Comparison of ENCODE assay signal across 25 cellular contexts in genomic region chr6:128464790-128465189, GRCh38. TPM values are rescaled to one million over a fixed set of nuclear protein-coding genes. Genes with fewer than 3 reads are reported as not detected.
DNase-seq lines count a peak whose midpoint lies in the region; ATAC-seq and TF ChIP-seq lines count a peak whose summit lies in the region.
"Had no signal": no experiment of that assay in that cellular context is flagged by ENCODE, and none has a peak within 500 bp of the region (broad histone marks: within the 10 kb centered on the region; RNA-seq: fewer than 3 reads in every experiment).

No MANE protein-coding gene starts in this region.

- H3K27me3 Mint-ChIP-seq in Calu3 (ENCODE audit: unreplicated experiment): no peaks in the 10 kb centered on the region

- no peak overlapping the region for H3K56ac ChIP-seq in mesendoderm (ENCODE audit: low read length)

- H3K23ac ChIP-seq in mesendoderm (ENCODE audit: low read length): no peak overlapping the region

- intact Hi-C loops in Calu3 (cut with micrococcal nuclease; ENCODE audit: unreplicated experiment): loop anchor here (5.0 kb wide), 1 partner anchor 33 kb away; no protein-coding TSS in a partner anchor

- H3K4me3 ChIP-seq in astrocyte of the spinal cord (ENCODE audit: low read depth, low read length): no peak overlapping the region
- H3K4me3 ChIP-seq in brain microvascular endothelial cell (ENCODE audit: low read depth, low read length): no peak overlapping the region
- no peak overlapping the region for H3K4me3 ChIP-seq in mesendoderm (ENCODE audit: low read length)
- H3K4me3 ChIP-seq: BLaER1 treated with 17β-estradiol and CSF1 and Interleukin-3, amounts not matched to agents 10 nM and 100 nM; left ventricle myocardium inferior; ovary; right atrium auricular region; thoracic aorta; vagina had no signal

- peaks cover 72% of the 10 kb centered on the region for H3K4me1 Mint-ChIP-seq in Calu3 (ENCODE audit: low read depth, unreplicated experiment)
- H3K4me1 Mint-ChIP-seq: H9 had no signal

- no peak overlapping the region for H3K4me2 ChIP-seq in mesendoderm (ENCODE audit: low read length)
- H3K4me2 ChIP-seq: BLaER1 treated with 17β-estradiol and CSF1 and Interleukin-3, amounts not matched to agents 10 nM and 100 nM had no signal

- no peak overlapping the region for H2BK5ac ChIP-seq in mesendoderm (ENCODE audit: low read length)

- H3K27me3 ChIP-seq in brain microvascular endothelial cell (replicated peaks) (no peaks in the 10 kb centered on the region), mesendoderm (ENCODE audit: insufficient read depth, low read length, poor library complexity) (no peaks in the 10 kb centered on the region)
- H3K27me3 ChIP-seq: BLaER1 treated with 17β-estradiol and CSF1 and Interleukin-3, amounts not matched to agents 10 nM and 100 nM; ovary; right atrium auricular region; vagina had no signal

- H3K36me3 ChIP-seq in brain microvascular endothelial cell (replicated peaks) (no peaks in the 10 kb centered on the region), mesendoderm (ENCODE audit: control insufficient read depth, insufficient read depth, low read length) (no peaks in the 10 kb centered on the region)
- H3K36me3 ChIP-seq: BLaER1 treated with 17β-estradiol and CSF1 and Interleukin-3, amounts not matched to agents 10 nM and 100 nM; left ventricle myocardium inferior; ovary; right atrium auricular region; thoracic aorta; vagina had no signal

- no peaks in the 10 kb centered on the region for H3K9me3 Mint-ChIP-seq in Calu3 (ENCODE audit: low read depth, unreplicated experiment)
- H3K9me3 Mint-ChIP-seq: activated T-cell treated with anti-CD3 and anti-CD28 coated beads, Interleukin-2, amount 50 U/mL, for 4 hours; H9; nephron had no signal

- H3K79me1 ChIP-seq in mesendoderm (ENCODE audit: low read length): peaks cover 1% of the 10 kb centered on the region

- H3K27ac ChIP-seq in brain microvascular endothelial cell: no peak overlapping the region
- no peak overlapping the region for H3K27ac ChIP-seq in mesendoderm (ENCODE audit: low read depth, low read length)
- H3K27ac ChIP-seq: BLaER1 treated with 17β-estradiol and CSF1 and Interleukin-3, amounts not matched to agents 10 nM and 100 nM; HL-60; left ventricle myocardium inferior; ovary; right atrium auricular region; thoracic aorta; vagina had no signal

- no peaks in the 10 kb centered on the region for H3K79me2 ChIP-seq in mesendoderm (ENCODE audit: control insufficient read depth, insufficient read depth, low read length)

- no peak overlapping the region for H2AK5ac ChIP-seq in mesendoderm (ENCODE audit: low read length)

- H3K18ac ChIP-seq in mesendoderm (ENCODE audit: low read length): no peak overlapping the region

- CTCF ChIA-PET in Calu3 (lab: Charles Lee): no interaction called here

- H3K9ac ChIP-seq in mesendoderm (ENCODE audit: low read length): no peak overlapping the region
- H3K9ac ChIP-seq: BLaER1 treated with 17β-estradiol and CSF1 and Interleukin-3, amounts not matched to agents 10 nM and 100 nM had no signal

- no peak overlapping the region for H4K8ac ChIP-seq in mesendoderm (ENCODE audit: low read depth, low read length)

- H3K4me1 ChIP-seq in mesendoderm (ENCODE audit: control insufficient read depth, low read depth, low read length): no peaks in the 10 kb centered on the region
- H3K4me1 ChIP-seq: BLaER1 treated with 17β-estradiol and CSF1 and Interleukin-3, amounts not matched to agents 10 nM and 100 nM had no signal

- peaks cover 24% of the 10 kb centered on the region for H3K36me3 Mint-ChIP-seq in Calu3 (ENCODE audit: insufficient read depth, unreplicated experiment)

- H4K5ac ChIP-seq in mesendoderm (ENCODE audit: low read length): no peak overlapping the region

- H3K4me3 Mint-ChIP-seq in Calu3 (ENCODE audit: low read depth, unreplicated experiment): peak overlapping the region; percentile 40
- H3K4me3 Mint-ChIP-seq: activated T-cell treated with anti-CD3 and anti-CD28 coated beads, Interleukin-2, amount 50 U/mL, for 4 hours; H9; nephron had no signal

- H3K27ac Mint-ChIP-seq in Calu3 (ENCODE audit: unreplicated experiment): peak overlapping the region; percentile 83

- TF ChIP-seq CTCF in Calu3 (IDR thresholded peaks at IDR 0.05; ENCODE audit: unreplicated experiment) (no peak), astrocyte of the spinal cord (IDR thresholded peaks at IDR 0.05; ENCODE audit: low read depth, low read length) (no peak), brain microvascular endothelial cell (IDR thresholded peaks at IDR 0.05; ENCODE audit: low read depth, low read length, missing control alignments) (no peak)

- no peak overlapping the region for H2BK15ac ChIP-seq in mesendoderm (replicated peaks; ENCODE audit: low read depth)

- DNase-seq in Calu3 (no peak), NCI-H1105 (lab: John Stamatoyannopoulos, UW) (peak; percentile 43), astrocyte of the spinal cord (ENCODE audit: low read depth, low spot score) (peak; percentile 9), left lobe of liver (ENCODE audit: low spot score) (no peak), AG08395 (ENCODE audit: low spot score) (no peak), brain microvascular endothelial cell (no peak), mesendoderm (no peak)
- DNase-seq: activated CD4-positive, alpha-beta T cell treated with anti-CD3 and anti-CD28 coated beads for 48 hours; activated naive CD4-positive, alpha-beta T cell; activated T-cell treated with anti-CD3 and anti-CD28 coated beads, Interleukin-2, amount 50 U/mL, for 4 hours; H9; left ventricle myocardium inferior; NCI-H1694 treated with DMSO at 0.1 percent for 48 hours; NCI-H524 treated with DMSO at 0.1 percent for 48 hours; ovary; RPMI8226; stimulated activated CD4-positive, alpha-beta T cell treated with anti-CD3 and anti-CD28 coated beads, Interleukin-4, amount 100 ng/mL, for 4 hours; stimulated activated naive CD4-positive, alpha-beta T cell had no signal

- H3K4ac ChIP-seq in mesendoderm (ENCODE audit: low read depth, low read length): no peak overlapping the region

- no TSS peak for BruUV-seq in Calu3 (replicated peaks; lab: Mats Ljungman, UMichigan)

- no peak overlapping the region for H2BK120ac ChIP-seq in mesendoderm (ENCODE audit: low read depth, low read length)

- peak; percentile 67 for ATAC-seq in left lobe of liver
- ATAC-seq in GM21737 (IDR thresholded peaks at IDR 0.05; ENCODE audit: unreplicated experiment): no peak
- ATAC-seq: activated T-cell treated with anti-CD3 and anti-CD28 coated beads, Interleukin-2, amount 50 U/mL, for 4 hours had no signal

- no CpG with 5 or more reads among the region's 3 CpGs for WGBS in mesendoderm (ENCODE audit: extremely low coverage, insufficient coverage, low lambda C conversion rate)

- in situ Hi-C loops in astrocyte of the spinal cord (cut with HindIII; ENCODE audit: low sequenced_read_pairs) (no loop called here), brain microvascular endothelial cell (cut with HindIII; ENCODE audit: low pct_ligation_motif_present, low sequenced_read_pairs) (no loop called here)

RNA-seq across cellular contexts. Expression of gene PTPRK, which starts 55.6 kb away (rescaled TPM):
- total RNA-seq in Calu3 (2022): 201 and 265 TPM in 2 replicates
- total RNA-seq in left lobe of liver: 38.2 TPM
- 29.3 TPM for polyA plus RNA-seq in mesendoderm (2013, experiment 1 of 2)
- polyA plus RNA-seq in mesendoderm (2013, experiment 2 of 2): 30.0 TPM

Comparison
In these comparisons a context has a peak if more than half of its experiments do, and no peak if none do; other contexts are left out.
1. DNase-seq: peak in NCI-H1105 (single experiment) and astrocyte of the spinal cord (single experiment); none in Calu3 (single experiment), left lobe of liver (single experiment), AG08395 (single experiment), brain microvascular endothelial cell (single experiment) and mesendoderm (single experiment).